In the genomic region with DNA sequence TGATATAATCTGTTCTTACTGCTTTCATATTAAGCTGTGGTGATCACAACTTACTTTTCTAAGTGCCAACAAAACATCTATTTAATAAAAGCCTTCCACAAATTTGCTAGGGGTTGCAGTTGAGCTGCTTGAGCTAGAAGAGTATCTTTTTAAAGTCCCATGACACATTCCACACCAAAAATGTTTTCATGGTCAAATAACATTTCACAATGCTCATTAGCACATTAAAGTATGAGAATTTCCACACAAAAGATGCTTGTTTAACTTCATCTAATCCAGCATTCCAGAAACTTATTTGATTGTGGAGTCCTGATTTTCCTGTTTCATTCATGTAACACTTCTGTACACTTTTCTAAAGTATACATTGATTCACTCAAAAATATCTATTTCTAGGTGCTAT, we compare ENCODE assay signal across 18 cellular contexts.
A peak's percentile ranks its signal among the peaks of the same experiment; 100 is the strongest.
DNase-seq lines count a peak whose midpoint lies in the region; ATAC-seq and TF ChIP-seq lines count a peak whose summit lies in the region.
"Had no signal": no experiment of that assay in that cellular context is flagged by ENCODE, and none has a peak within 500 bp of the region (broad histone marks: within the 10 kb centered on the region; RNA-seq: fewer than 3 reads in every experiment).

No MANE protein-coding gene starts in this region.

- H3K4me1 ChIP-seq in naive thymus-derived CD4-positive, alpha-beta T cell (ENCODE audit: control insufficient read depth in 2 of 2, insufficient read depth in 2 of 2, low read length in 2 of 2), result peaks cover 0 to 20% of the 10 kb centered on the region in 2 donors
- no peaks in the 10 kb centered on the region for H3K4me1 ChIP-seq in esophagus muscularis mucosa
- H3K4me1 ChIP-seq: Caco-2 had no signal

- no peak for TF ChIP-seq POLR2A in esophagus muscularis mucosa (IDR thresholded peaks at IDR 0.05; ENCODE audit: low read depth)

- TF ChIP-seq CTCF in esophagus muscularis mucosa (IDR thresholded peaks at IDR 0.05), result no peak

- H3K36me3 Mint-ChIP-seq in naive thymus-derived CD4-positive, alpha-beta T cell, result peaks cover 10 to 75% (median 70%) of the 10 kb centered on the region in 5 donors
- peaks cover 4% of the 10 kb centered on the region for H3K36me3 Mint-ChIP-seq in activated naive CD8-positive, alpha-beta T cell treated with anti-CD3 and anti-CD28 coated beads, Interleukin-2, amount 50 U/mL, for 24 hours (ENCODE audit: low read depth)

- peak overlapping the region in 2 of 10 donors; percentile 14 to 37 for H3K4me3 Mint-ChIP-seq in naive thymus-derived CD4-positive, alpha-beta T cell
- no peak overlapping the region for H3K4me3 Mint-ChIP-seq in activated naive CD8-positive, alpha-beta T cell treated with anti-CD3 and anti-CD28 coated beads, Interleukin-2, amount 50 U/mL, for 24 hours
- H3K4me3 Mint-ChIP-seq: B cell; CD4-positive, alpha-beta T cell; CD8-positive, alpha-beta T cell had no signal

- H3K36me3 ChIP-seq in naive thymus-derived CD4-positive, alpha-beta T cell (ENCODE audit: control insufficient read depth in 2 of 3, insufficient read depth in 3 of 3, low read length in 3 of 3), result peaks cover 0 to 14% (median 4%) of the 10 kb centered on the region in 3 experiments
- no peaks in the 10 kb centered on the region for H3K36me3 ChIP-seq in esophagus muscularis mucosa
- H3K36me3 ChIP-seq: BLaER1 treated with 17β-estradiol and CSF1 and Interleukin-3, amounts not matched to agents 10 nM and 100 nM had no signal

- H3K27me3 ChIP-seq in naive thymus-derived CD4-positive, alpha-beta T cell (ENCODE audit: control insufficient read depth in 2 of 2, insufficient read depth in 2 of 2, low read length in 2 of 2), result no peaks in the 10 kb centered on the region
- no peaks in the 10 kb centered on the region for H3K27me3 ChIP-seq in esophagus muscularis mucosa
- H3K27me3 ChIP-seq: BLaER1 treated with 17β-estradiol and CSF1 and Interleukin-3, amounts not matched to agents 10 nM and 100 nM had no signal

- intact Hi-C loops in naive thymus-derived CD4-positive, alpha-beta T cell (cut with micrococcal nuclease), result loop anchor here in 1 of 2 donors (2.0 kb wide), 1 partner anchor 13 kb away; no protein-coding TSS in a partner anchor
- intact Hi-C loops in esophagus muscularis mucosa (cut with DNase I), result no loop called here

- CTCF ChIA-PET in naive thymus-derived CD4-positive, alpha-beta T cell (lab: Charles Lee), result interaction anchor here (0.9 kb wide), 1 partner anchor 85 kb away, joined by 3 read pairs; no protein-coding TSS in a partner anchor

- TF ChIP-seq EP300 in esophagus muscularis mucosa (IDR thresholded peaks at IDR 0.05), result no peak

- H3K9me3 Mint-ChIP-seq in naive thymus-derived CD4-positive, alpha-beta T cell, result peaks cover 0 to 5% (median 0%) of the 10 kb centered on the region in 11 donors
- H3K9me3 Mint-ChIP-seq in activated naive CD8-positive, alpha-beta T cell treated with anti-CD3 and anti-CD28 coated beads, Interleukin-2, amount 50 U/mL, for 24 hours, result peaks cover 4% of the 10 kb centered on the region
- H3K9me3 Mint-ChIP-seq: CD4-positive, alpha-beta T cell; CD8-positive, alpha-beta T cell had no signal

- POLR2A ChIA-PET in naive thymus-derived CD4-positive, alpha-beta T cell (lab: Charles Lee), result interaction anchor here (0.6 to 1.4 kb wide), 3 partner anchors 52 to 1209 kb away, joined by 3 to 4 read pairs (median 3); no protein-coding TSS in a partner anchor

- H3K27me3 Mint-ChIP-seq in naive thymus-derived CD4-positive, alpha-beta T cell, result no peaks in the 10 kb centered on the region
- no peaks in the 10 kb centered on the region for H3K27me3 Mint-ChIP-seq in activated naive CD8-positive, alpha-beta T cell treated with anti-CD3 and anti-CD28 coated beads, Interleukin-2, amount 50 U/mL, for 24 hours
- H3K27me3 Mint-ChIP-seq: CD4-positive, alpha-beta T cell had no signal

- DNase-seq in AG20443 (ENCODE audit: low spot score), result peak; percentile 11
- DNase-seq in astrocyte of the hippocampus (ENCODE audit: low read depth, low spot score), result peak; percentile 43
- DNase-seq in naive thymus-derived CD4-positive, alpha-beta T cell, result no peak
- no peak for DNase-seq in esophagus muscularis mucosa (ENCODE audit: extremely low spot score)
- no peak for DNase-seq in activated naive CD8-positive, alpha-beta T cell treated with anti-CD3 and anti-CD28 coated beads, Interleukin-2, amount 50 U/mL, for 24 hours
- DNase-seq: 8988T; ACHN; AML-193; Caco-2; Calu3; CD4-positive, alpha-beta T cell; CD8-positive, alpha-beta T cell; DMS79 treated with DMSO at 0.1 percent for 48 hours; GF-D8 had no signal

- no peak overlapping the region for H3K4me3 ChIP-seq in naive thymus-derived CD4-positive, alpha-beta T cell (ENCODE audit: low read length)
- no peak overlapping the region for H3K4me3 ChIP-seq in esophagus muscularis mucosa
- H3K4me3 ChIP-seq: BLaER1 treated with 17β-estradiol and CSF1 and Interleukin-3, amounts not matched to agents 10 nM and 100 nM had no signal

- H3K9me3 ChIP-seq in naive thymus-derived CD4-positive, alpha-beta T cell (ENCODE audit: control insufficient read depth in 2 of 3, low read length in 3 of 3), result no peaks in the 10 kb centered on the region
- H3K9me3 ChIP-seq in esophagus muscularis mucosa, result no peaks in the 10 kb centered on the region
- H3K9me3 ChIP-seq: BLaER1 treated with 17β-estradiol and CSF1 and Interleukin-3, amounts not matched to agents 10 nM and 100 nM; Caco-2 had no signal

- H3K27ac Mint-ChIP-seq in naive thymus-derived CD4-positive, alpha-beta T cell, result peak overlapping the region in 7 of 9 donors; percentile 25 to 81 (median 62)
- H3K27ac Mint-ChIP-seq in activated naive CD8-positive, alpha-beta T cell treated with anti-CD3 and anti-CD28 coated beads, Interleukin-2, amount 50 U/mL, for 24 hours, result no peak overlapping the region
- H3K27ac Mint-ChIP-seq: B cell; CD8-positive, alpha-beta T cell had no signal

- no peak overlapping the region for H3K27ac ChIP-seq in naive thymus-derived CD4-positive, alpha-beta T cell (ENCODE audit: low read depth, low read length)
- H3K27ac ChIP-seq in esophagus muscularis mucosa (replicated peaks in 1 of 4), result no peak overlapping the region
- H3K27ac ChIP-seq: BLaER1 treated with 17β-estradiol and CSF1 and Interleukin-3, amounts not matched to agents 10 nM and 100 nM; C4-2B had no signal

- ATAC-seq in naive thymus-derived CD4-positive, alpha-beta T cell, result no peak
- ATAC-seq in HG03097 (IDR thresholded peaks at IDR 0.05; ENCODE audit: low FRiP score, unreplicated experiment), result no peak
- ATAC-seq in activated naive CD8-positive, alpha-beta T cell treated with anti-CD3 and anti-CD28 coated beads, Interleukin-2, amount 50 U/mL, for 24 hours, result no peak
- ATAC-seq: CD8-positive, alpha-beta T cell had no signal

- peaks cover 23 to 95% (median 90%) of the 10 kb centered on the region in 7 donors for H3K4me1 Mint-ChIP-seq in naive thymus-derived CD4-positive, alpha-beta T cell
- H3K4me1 Mint-ChIP-seq in activated naive CD8-positive, alpha-beta T cell treated with anti-CD3 and anti-CD28 coated beads, Interleukin-2, amount 50 U/mL, for 24 hours, result peaks cover 17% of the 10 kb centered on the region
- H3K4me1 Mint-ChIP-seq: B cell had no signal

Comparison
In these comparisons a context has a peak if more than half of its experiments do, and no peak if none do; other contexts are left out.
1. DNase-seq: peak in AG20443 (single experiment) and astrocyte of the hippocampus (single experiment); none in naive thymus-derived CD4-positive, alpha-beta T cell (0 of 9), esophagus muscularis mucosa (single experiment) and activated naive CD8-positive, alpha-beta T cell treated with anti-CD3 and anti-CD28 coated beads, Interleukin-2, amount 50 U/mL, for 24 hours (single experiment).